In the genomic region with DNA sequence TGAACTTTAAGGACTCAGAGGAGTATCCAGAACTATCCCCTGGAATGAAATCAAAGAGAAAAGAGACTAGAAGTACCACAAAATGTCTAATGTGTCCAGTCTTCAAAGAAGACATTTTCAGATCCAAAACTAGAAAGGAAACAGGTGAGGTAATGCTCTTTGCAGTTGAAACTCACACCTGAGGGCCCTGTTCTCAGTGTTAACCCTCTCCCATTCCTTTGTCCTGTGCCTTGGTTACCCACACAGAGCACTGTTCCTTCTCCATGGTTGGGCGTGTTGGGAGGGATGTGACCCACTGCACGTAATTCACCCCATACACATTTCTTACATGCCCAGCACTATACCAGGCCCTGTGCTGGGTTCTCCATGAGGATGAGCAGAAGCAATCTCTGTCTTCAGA, we compare ENCODE assay signal across 34 cellular contexts. TPM values are rescaled to one million over a fixed set of nuclear protein-coding genes. Genes with fewer than 3 reads are reported as not detected.
"Had no signal": no experiment of that assay in that cellular context is flagged by ENCODE, and none has a peak within 500 bp of the region (broad histone marks: within the 10 kb centered on the region; RNA-seq: fewer than 3 reads in every experiment).

No MANE protein-coding gene starts in this region.

- H3K4me3 Mint-ChIP-seq: activated CD4-positive, alpha-beta memory T cell treated with anti-CD3 and anti-CD28 coated beads, Interleukin-2, amount 10 ng/mL, durations not matched to agents 7 days and 5 days; activated CD4-positive, alpha-beta T cell treated with anti-CD3 and anti-CD28 coated beads, Interleukin-2, amount 10 ng/mL, durations not matched to agents 7 days and 5 days; activated naive CD4-positive, alpha-beta T cell treated with anti-CD3 and anti-CD28 coated beads for 36 hours; activated naive CD4-positive, alpha-beta T cell treated with anti-CD3 and anti-CD28 coated beads, Interleukin-2, amount 50 U/mL, for 24 hours; activated naive CD8-positive, alpha-beta T cell treated with anti-CD3 and anti-CD28 coated beads for 36 hours; activated naive CD8-positive, alpha-beta T cell treated with anti-CD3 and anti-CD28 coated beads, Interleukin-2, amount 50 U/mL, for 24 hours; activated T-helper 1 cell treated with anti-CD3 and anti-CD28 coated beads, Interleukin-12 subunit alpha, Interleukin-12 subunit beta, Interleukin-2, Interleukin-4 antibody, amounts not matched to agents 30 ng/mL and 10 ng/mL and 1 ng/mL, durations not matched to agents 14 hours and 24 hours and 36 hours; effector memory CD8-positive, alpha-beta T cell; T-cell; T-helper 1 cell treated with Interleukin-12 subunit alpha and Interleukin-12 subunit beta and Interleukin-4 antibody, amounts not matched to agents 30 μg/mL and 1 μg/mL, for 36 hours; T-helper 2 cell treated with Interferon-gamma antibody and Interleukin-4, amounts not matched to agents 5 μg/mL and 100 μg/mL, for 36 hours had no signal

- H3K4me3 ChIP-seq: adrenal gland, body of pancreas, esophagus muscularis mucosa, gastrocnemius medialis had no signal

- H3K27me3 Mint-ChIP-seq: activated CD4-positive, alpha-beta memory T cell treated with anti-CD3 and anti-CD28 coated beads, Interleukin-2, amount 10 ng/mL, durations not matched to agents 7 days and 5 days; activated CD4-positive, alpha-beta T cell treated with anti-CD3 and anti-CD28 coated beads, Interleukin-2, amount 10 ng/mL, durations not matched to agents 7 days and 5 days; activated naive CD4-positive, alpha-beta T cell treated with anti-CD3 and anti-CD28 coated beads, Interleukin-2, amount 50 U/mL, for 24 hours; activated naive CD8-positive, alpha-beta T cell treated with anti-CD3 and anti-CD28 coated beads for 36 hours; activated naive CD8-positive, alpha-beta T cell treated with anti-CD3 and anti-CD28 coated beads, Interleukin-2, amount 50 U/mL, for 24 hours; effector memory CD8-positive, alpha-beta T cell; T-cell had no signal

- ATAC-seq: activated naive CD8-positive, alpha-beta T cell treated with anti-CD3 and anti-CD28 coated beads, Interleukin-2, amount 50 U/mL, for 24 hours; body of pancreas; effector memory CD8-positive, alpha-beta T cell; gastrocnemius medialis; T-cell had no signal

- DNase-seq: activated CD4-positive, alpha-beta memory T cell treated with anti-CD3 and anti-CD28 coated beads, Interleukin-2, amount 10 ng/mL, durations not matched to agents 7 days and 5 days; activated CD4-positive, alpha-beta T cell treated with anti-CD3 and anti-CD28 coated beads for 1 hour; activated CD4-positive, alpha-beta T cell treated with anti-CD3 and anti-CD28 coated beads for 4 hours; activated CD4-positive, alpha-beta T cell treated with anti-CD3 and anti-CD28 coated beads, Interleukin-2, amount 10 ng/mL, durations not matched to agents 7 days and 5 days; activated CD4-positive, alpha-beta T cell treated with anti-CD3 and anti-CD28 coated beads, Interleukin-2, amount 50 U/mL, for 4 hours; activated CD8-positive, alpha-beta memory T cell treated with anti-CD3 and anti-CD28 coated beads, Interleukin-2, amount 50 U/mL, for 48 hours; activated effector memory CD4-positive, alpha-beta T cell treated with anti-CD3 and anti-CD28 coated beads, Interleukin-2, amount 50 U/mL, for 16 hours; activated naive CD4-positive, alpha-beta T cell treated with anti-CD3 and anti-CD28 coated beads for 36 hours; activated naive CD8-positive, alpha-beta T cell treated with anti-CD3 and anti-CD28 coated beads for 36 hours; activated naive CD8-positive, alpha-beta T cell treated with anti-CD3 and anti-CD28 coated beads, Interleukin-2, amount 50 U/mL, for 24 hours; activated T-cell treated with anti-CD3 and anti-CD28 coated beads for 4 hours; activated T-cell treated with anti-CD3 and anti-CD28 coated beads, Interleukin-2, amount 50 U/mL, for 48 hours; adrenal gland; amygdala; aorta; body of pancreas; caudate nucleus; cortex of kidney; dermis blood vessel endothelial cell; effector CD4-positive, alpha-beta T cell; effector memory CD8-positive, alpha-beta T cell; erythroblast; foreskin keratinocyte; gastrocnemius medialis; glutamatergic neuron; SW 1271; T-cell; T1000 had no signal

- H3K4me1 Mint-ChIP-seq: activated CD4-positive, alpha-beta T cell treated with anti-CD3 and anti-CD28 coated beads, Interleukin-2, amount 10 ng/mL, durations not matched to agents 7 days and 5 days had no signal

- H3K27ac Mint-ChIP-seq: activated CD4-positive, alpha-beta memory T cell treated with anti-CD3 and anti-CD28 coated beads, Interleukin-2, amount 10 ng/mL, durations not matched to agents 7 days and 5 days; activated CD4-positive, alpha-beta T cell treated with anti-CD3 and anti-CD28 coated beads, Interleukin-2, amount 10 ng/mL, durations not matched to agents 7 days and 5 days; activated naive CD4-positive, alpha-beta T cell treated with anti-CD3 and anti-CD28 coated beads for 36 hours; activated naive CD4-positive, alpha-beta T cell treated with anti-CD3 and anti-CD28 coated beads, Interleukin-2, amount 50 U/mL, for 24 hours; activated naive CD8-positive, alpha-beta T cell treated with anti-CD3 and anti-CD28 coated beads for 36 hours; activated naive CD8-positive, alpha-beta T cell treated with anti-CD3 and anti-CD28 coated beads, Interleukin-2, amount 50 U/mL, for 24 hours; activated T-helper 1 cell treated with anti-CD3 and anti-CD28 coated beads, Interleukin-12 subunit alpha, Interleukin-12 subunit beta, Interleukin-2, Interleukin-4 antibody, amounts not matched to agents 30 ng/mL and 10 ng/mL and 1 ng/mL, durations not matched to agents 14 hours and 24 hours and 36 hours; activated T-helper 2 cell treated with anti-CD3 and anti-CD28 coated beads, Interferon-gamma antibody, Interleukin-2, Interleukin-4, amounts not matched to agents 10 μg/mL and 5 μg/mL and 100 μg/mL, durations not matched to agents 14 hours and 24 hours and 36 hours; T-cell; T-helper 1 cell treated with Interleukin-12 subunit alpha and Interleukin-12 subunit beta and Interleukin-4 antibody, amounts not matched to agents 30 μg/mL and 1 μg/mL, for 36 hours; T-helper 2 cell treated with Interferon-gamma antibody and Interleukin-4, amounts not matched to agents 5 μg/mL and 100 μg/mL, for 36 hours had no signal

- H3K9me3 Mint-ChIP-seq: activated CD4-positive, alpha-beta memory T cell treated with anti-CD3 and anti-CD28 coated beads, Interleukin-2, amount 10 ng/mL, durations not matched to agents 7 days and 5 days; activated CD4-positive, alpha-beta T cell treated with anti-CD3 and anti-CD28 coated beads, Interleukin-2, amount 10 ng/mL, durations not matched to agents 7 days and 5 days; activated naive CD4-positive, alpha-beta T cell treated with anti-CD3 and anti-CD28 coated beads, Interleukin-2, amount 50 U/mL, for 24 hours; activated naive CD8-positive, alpha-beta T cell treated with anti-CD3 and anti-CD28 coated beads for 36 hours; activated naive CD8-positive, alpha-beta T cell treated with anti-CD3 and anti-CD28 coated beads, Interleukin-2, amount 50 U/mL, for 24 hours; activated T-helper 1 cell treated with anti-CD3 and anti-CD28 coated beads, Interleukin-12 subunit alpha, Interleukin-12 subunit beta, Interleukin-2, Interleukin-4 antibody, amounts not matched to agents 30 ng/mL and 10 ng/mL and 1 ng/mL, durations not matched to agents 14 hours and 24 hours and 36 hours; activated T-helper 2 cell treated with anti-CD3 and anti-CD28 coated beads, Interferon-gamma antibody, Interleukin-2, Interleukin-4, amounts not matched to agents 10 μg/mL and 5 μg/mL and 100 μg/mL, durations not matched to agents 14 hours and 24 hours and 36 hours; effector memory CD8-positive, alpha-beta T cell; T-helper 1 cell treated with Interleukin-12 subunit alpha and Interleukin-12 subunit beta and Interleukin-4 antibody, amounts not matched to agents 30 μg/mL and 1 μg/mL, for 36 hours; T-helper 2 cell treated with Interferon-gamma antibody and Interleukin-4, amounts not matched to agents 5 μg/mL and 100 μg/mL, for 36 hours had no signal

RNA-seq across cellular contexts. Expression of gene TMEFF1, which starts 24.7 kb away (rescaled TPM):
- total RNA-seq: activated CD4-positive, alpha-beta T cell treated with anti-CD3 and anti-CD28 coated beads, Interleukin-2, amount 10 ng/mL, durations not matched to agents 7 days and 5 days; body of pancreas; gastrocnemius medialis had no signal
